ENCODE assay signal across 22 cellular contexts in the genomic region with DNA sequence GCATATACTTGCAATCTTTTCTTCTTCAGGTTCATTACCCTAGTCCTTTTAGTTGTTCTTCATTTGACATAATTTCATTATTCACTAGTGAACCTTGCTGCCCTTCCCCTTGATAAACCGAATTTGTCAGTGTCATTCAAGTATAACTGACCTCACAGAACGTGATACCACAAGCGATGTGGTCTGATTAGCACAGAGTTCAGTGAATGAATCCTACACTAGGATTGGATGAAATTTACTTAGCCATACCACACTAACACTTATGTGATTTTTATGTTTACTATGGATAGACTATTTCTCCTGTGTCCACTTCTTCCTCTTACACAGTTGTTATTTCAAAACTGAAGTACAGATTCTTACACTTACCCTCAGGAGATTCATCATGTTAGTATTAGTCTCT. TPM values are rescaled to one million over a fixed set of nuclear protein-coding genes. Genes with fewer than 3 reads are reported as not detected.
A peak's percentile ranks its signal among the peaks of the same experiment; 100 is the strongest.
DNase-seq lines count a peak whose midpoint lies in the region; ATAC-seq, FAIRE-seq and TF ChIP-seq lines count a peak whose summit lies in the region.
"Had no signal": no experiment of that assay in that cellular context is flagged by ENCODE, and none has a peak within 500 bp of the region (broad histone marks: within the 10 kb centered on the region; RNA-seq: fewer than 3 reads in every experiment).

No MANE protein-coding gene starts in this region.

- no peak for TF ChIP-seq POLR2A in GM12878 (IDR thresholded peaks at IDR 0.05; ENCODE audit: low read depth, low read length)

- H3K4me2 ChIP-seq in BLaER1 treated with 17β-estradiol and CSF1 and Interleukin-3, amounts not matched to agents 10 nM and 100 nM, result peak overlapping the region; percentile 9 to 68 (median 37); a peak in 17 of 22 replicates
- H3K4me2 ChIP-seq in OCI-LY7 (ENCODE audit: low read length), result peak overlapping the region; percentile 27; the same call in 1 of the 2 replicates
- peak overlapping the region; percentile 88 for H3K4me2 ChIP-seq in GM12878 (ENCODE audit: control insufficient read depth, insufficient read depth)
- H3K4me2 ChIP-seq in GM23248 (ENCODE audit: unreplicated experiment), result no peak overlapping the region

- POLR2A ChIA-PET in OCI-LY7 (lab: Charles Lee), result interaction anchor here (1.0 to 6.2 kb wide), 5 partner anchors 7 to 86 kb away, joined by 3 to 45 read pairs (median 4); no protein-coding TSS in a partner anchor
- POLR2A ChIA-PET in GM12878 (lab: Charles Lee), result interaction anchor here (1.1 to 12.7 kb wide), 5 partner anchors 10 to 173 kb away, joined by 3 to 165 read pairs (median 50); no protein-coding TSS in a partner anchor

- no peaks in the 10 kb centered on the region for H3K27me3 Mint-ChIP-seq in T-helper 1 cell treated with Interleukin-12 subunit alpha and Interleukin-12 subunit beta and Interleukin-4 antibody, amounts not matched to agents 30 μg/mL and 1 μg/mL, for 36 hours (ENCODE audit: low read depth)
- H3K27me3 Mint-ChIP-seq in endothelial cell (ENCODE audit: unreplicated experiment), result peaks cover 6% of the 10 kb centered on the region

- no peak for TF ChIP-seq CTCF in OCI-LY7 (conservative IDR thresholded peaks at IDR 0.05; ENCODE audit: low read length)
- no peak for TF ChIP-seq CTCF in GM12878 (IDR thresholded peaks at IDR 0.05 in 2 of 3, conservative IDR thresholded peaks at IDR 0.05 in 1 of 3; ENCODE audit: control insufficient read depth in 2 of 3, extremely low read depth in 1 of 3, insufficient read depth in 1 of 3, low read depth in 3 of 3, low read length in 3 of 3)
- no peak for TF ChIP-seq CTCF in endothelial cell (IDR thresholded peaks at IDR 0.05; ENCODE audit: unreplicated experiment)

- SMC1A ChIA-PET in GM12878 (lab: Charles Lee; ENCODE audit: uncharacterized antibody, unreplicated experiment), result interaction anchor here (1.2 to 33.7 kb wide), 9 partner anchors 14 to 254 kb away, joined by 3 to 882 read pairs (median 9); partner anchors contain the start of genes CD86 and ILDR1

- peaks cover 0 to 99% (median 0%) of the 10 kb centered on the region in 11 experiments; a peak in 6 of 22 replicates for H4K20me1 ChIP-seq in BLaER1 treated with 17β-estradiol and CSF1 and Interleukin-3, amounts not matched to agents 10 nM and 100 nM
- no peaks in the 10 kb centered on the region for H4K20me1 ChIP-seq in OCI-LY7 (ENCODE audit: insufficient read depth, low read length)
- no peaks in the 10 kb centered on the region for H4K20me1 ChIP-seq in GM12878 (ENCODE audit: control insufficient read depth, insufficient read depth)
- no peaks in the 10 kb centered on the region for H4K20me1 ChIP-seq in GM23248 (ENCODE audit: insufficient read depth)

- H3K9me2 ChIP-seq in OCI-LY7 (ENCODE audit: insufficient read depth, low read length) (no peaks in the 10 kb centered on the region), GM23248 (ENCODE audit: insufficient read depth) (no peaks in the 10 kb centered on the region)

- intact Hi-C loops in OCI-LY7 (cut with micrococcal nuclease; ENCODE audit: unreplicated experiment) (no loop called here), GM12878 (cut with micrococcal nuclease; ENCODE audit: unreplicated experiment) (no loop called here)

- peaks cover 9% of the 10 kb centered on the region for H3K36me3 Mint-ChIP-seq in T-helper 1 cell treated with Interleukin-12 subunit alpha and Interleukin-12 subunit beta and Interleukin-4 antibody, amounts not matched to agents 30 μg/mL and 1 μg/mL, for 36 hours (ENCODE audit: low read depth)
- H3K36me3 Mint-ChIP-seq in endothelial cell (ENCODE audit: low read depth, unreplicated experiment), result no peaks in the 10 kb centered on the region

- ATAC-seq in GM12878, result peak; percentile 31
- ATAC-seq: Panc1 had no signal

- no peak overlapping the region for H3K4me3 ChIP-seq in BLaER1 treated with 17β-estradiol and CSF1 and Interleukin-3, amounts not matched to agents 10 nM and 100 nM
- H3K4me3 ChIP-seq in OCI-LY7 (ENCODE audit: low read depth, low read length, poor library complexity, severe bottlenecking) (no peak overlapping the region), GM12878 (peak overlapping the region; percentile 86; the same call in 1 of the 2 replicates), GM23248 (no peak overlapping the region)
- H3K4me3 ChIP-seq: SJCRH30 had no signal

- no peak for FAIRE-seq in GM12878 (lab: Jason Lieb, UNC)

- TF ChIP-seq RAD21 in GM12878 (IDR thresholded peaks at IDR 0.05; ENCODE audit: insufficient read depth, low read depth, low read length), result no peak

- no peak overlapping the region for H3K4me3 Mint-ChIP-seq in T-helper 1 cell treated with Interleukin-12 subunit alpha and Interleukin-12 subunit beta and Interleukin-4 antibody, amounts not matched to agents 30 μg/mL and 1 μg/mL, for 36 hours
- H3K4me3 Mint-ChIP-seq in endothelial cell (ENCODE audit: unreplicated experiment), result no peak overlapping the region
- H3K4me3 Mint-ChIP-seq: CD4-positive, alpha-beta T cell had no signal

- H3K79me2 ChIP-seq in OCI-LY7 (ENCODE audit: insufficient read depth, low read depth, low read length) (peaks cover 34% of the 10 kb centered on the region; the same call in 1 of the 2 replicates), GM12878 (ENCODE audit: control insufficient read depth, insufficient read depth, low read length) (peaks cover 74% of the 10 kb centered on the region), GM23248 (ENCODE audit: insufficient read depth) (no peaks in the 10 kb centered on the region)

- RAD21 ChIA-PET in GM12878 (lab: Charles Lee; ENCODE audit: unreplicated experiment), result interaction anchor here (1.5 to 16.0 kb wide), 9 partner anchors 16 to 171 kb away, joined by 6 to 426 read pairs (median 71); partner anchors contain the start of gene ILDR1

- H3K27ac Mint-ChIP-seq in T-helper 1 cell treated with Interleukin-12 subunit alpha and Interleukin-12 subunit beta and Interleukin-4 antibody, amounts not matched to agents 30 μg/mL and 1 μg/mL, for 36 hours, result peak overlapping the region; percentile 71
- H3K27ac Mint-ChIP-seq in endothelial cell (ENCODE audit: unreplicated experiment), result no peak overlapping the region
- H3K27ac Mint-ChIP-seq: CD4-positive, alpha-beta T cell had no signal

- in situ Hi-C loops in GM12878 (cut with MboI), result no loop called here
- in situ Hi-C loops in GM23248 (cut with MboI), result no loop called here

- H3K9me3 Mint-ChIP-seq in T-helper 1 cell treated with Interleukin-12 subunit alpha and Interleukin-12 subunit beta and Interleukin-4 antibody, amounts not matched to agents 30 μg/mL and 1 μg/mL, for 36 hours, result no peaks in the 10 kb centered on the region
- H3K9me3 Mint-ChIP-seq in endothelial cell (ENCODE audit: unreplicated experiment), result no peaks in the 10 kb centered on the region
- H3K9me3 Mint-ChIP-seq: CD4-positive, alpha-beta T cell had no signal

- H3K4me1 Mint-ChIP-seq in T-helper 1 cell treated with Interleukin-12 subunit alpha and Interleukin-12 subunit beta and Interleukin-4 antibody, amounts not matched to agents 30 μg/mL and 1 μg/mL, for 36 hours (ENCODE audit: low read depth), result peaks cover 72% of the 10 kb centered on the region
- peaks cover 2% of the 10 kb centered on the region for H3K4me1 Mint-ChIP-seq in endothelial cell (ENCODE audit: unreplicated experiment)

- no peaks in the 10 kb centered on the region for H3K9me3 ChIP-seq in BLaER1 treated with 17β-estradiol and CSF1 and Interleukin-3, amounts not matched to agents 10 nM and 100 nM (replicated peaks in 1 of 11)
- H3K9me3 ChIP-seq in OCI-LY7 (ENCODE audit: low read length) (no peaks in the 10 kb centered on the region), GM12878 (replicated peaks; ENCODE audit: control insufficient read depth, insufficient read depth, low read length) (no peaks in the 10 kb centered on the region), GM23248 (ENCODE audit: low read depth) (no peaks in the 10 kb centered on the region)
- H3K9me3 ChIP-seq: Caco-2, SJCRH30 had no signal

- H3K27me3 ChIP-seq in BLaER1 treated with 17β-estradiol and CSF1 and Interleukin-3, amounts not matched to agents 10 nM and 100 nM, result no peaks in the 10 kb centered on the region
- H3K27me3 ChIP-seq in GM12878 (replicated peaks in 1 of 2; ENCODE audit: control insufficient read depth in 2 of 2, insufficient read depth in 2 of 2, low read length in 1 of 2), result no peaks in the 10 kb centered on the region
- no peaks in the 10 kb centered on the region for H3K27me3 ChIP-seq in GM23248 (replicated peaks; ENCODE audit: insufficient read depth)
- H3K27me3 ChIP-seq: SJCRH30 had no signal

- WGBS in GM12878 (ENCODE audit: insufficient coverage, insufficient replicate concordance, low lambda C conversion rate, missing lambda C conversion rate), result 1% methylated on average over 3 of the region's 3 CpGs
- 25 to 33% methylated on average over 3 of the region's 3 CpGs for WGBS in GM23248 (ENCODE audit: low coverage in 1 of 2, low lambda C conversion rate in 2 of 2, missing lambda C conversion rate in 2 of 2), 2 experiments

- no peak for TF ChIP-seq EP300 in GM12878 (IDR thresholded peaks at IDR 0.05; ENCODE audit: borderline replicate concordance in 1 of 2, control insufficient read depth in 1 of 2, low read depth in 2 of 2, low read length in 2 of 2)

- H2AFZ ChIP-seq in OCI-LY7 (ENCODE audit: low read length) (no peak overlapping the region), GM12878 (ENCODE audit: control insufficient read depth, low read depth, low read length) (no peak overlapping the region), GM23248 (no peak overlapping the region)

- no TSS peak for BruUV-seq in OCI-LY7 (replicated peaks; lab: Mats Ljungman, UMichigan)
- no TSS peak for BruUV-seq in GM12878 (replicated peaks; lab: Mats Ljungman, UMichigan)

- DNase-seq in T-helper 1 cell (no peak), OCI-LY7 (ENCODE audit: low spot score) (no peak), GM12878 (ENCODE audit: low read depth, low spot score) (no peak), A172 (ENCODE audit: low spot score) (no peak), endothelial cell (ENCODE audit: low spot score) (no peak), GM23248 (no peak)
- DNase-seq: Caco-2; CD4-positive, alpha-beta T cell; HCEC 1CT; NCI-H1436; NCI-H1930; NCI-H345; NCI-H524 treated with DMSO at 0.1 percent for 48 hours; SJCRH30 had no signal

- H3K4me1 ChIP-seq in BLaER1 treated with 17β-estradiol and CSF1 and Interleukin-3, amounts not matched to agents 10 nM and 100 nM, result peaks cover 24 to 99% (median 30%) of the 10 kb centered on the region in 10 experiments
- H3K4me1 ChIP-seq in OCI-LY7 (ENCODE audit: insufficient read depth, low read length, poor library complexity, severe bottlenecking) (peaks cover 69% of the 10 kb centered on the region), GM12878 (ENCODE audit: control insufficient read depth, insufficient read depth, low read length) (peaks cover 60% of the 10 kb centered on the region), GM23248 (ENCODE audit: insufficient read depth) (no peaks in the 10 kb centered on the region)
- H3K4me1 ChIP-seq: Caco-2, SJCRH30 had no signal

- no peak overlapping the region for H3K27ac ChIP-seq in BLaER1 treated with 17β-estradiol and CSF1 and Interleukin-3, amounts not matched to agents 10 nM and 100 nM
- H3K27ac ChIP-seq in OCI-LY7 (ENCODE audit: low read depth, low read length, poor library complexity, severe bottlenecking), result no peak overlapping the region
- peak overlapping the region; percentile 97 for H3K27ac ChIP-seq in GM12878 (ENCODE audit: control insufficient read depth, insufficient read depth)
- H3K27ac ChIP-seq in GM23248, result no peak overlapping the region
- H3K27ac ChIP-seq: 22Rv1, HL-60, SJCRH30 had no signal

- no peak overlapping the region for H3K9ac ChIP-seq in BLaER1 treated with 17β-estradiol and CSF1 and Interleukin-3, amounts not matched to agents 10 nM and 100 nM
- H3K9ac ChIP-seq in GM12878 (ENCODE audit: control insufficient read depth, insufficient read depth, low read length) (no peak overlapping the region), GM23248 (no peak overlapping the region)

- no peaks in the 10 kb centered on the region for H3F3A ChIP-seq in GM23248 (ENCODE audit: insufficient read depth)

- CTCF ChIA-PET in OCI-LY7 (lab: Charles Lee; ENCODE audit: unreplicated experiment), result interaction anchor here (1.4 kb wide), 1 partner anchor 10 kb away, joined by 5 read pairs; no protein-coding TSS in a partner anchor
- CTCF ChIA-PET in GM12878 (lab: Yijun Ruan, JAX), result interaction anchor here (1.0 to 9.7 kb wide), 7 partner anchors 11 to 240 kb away, joined by 3 to 114 read pairs (median 9); no protein-coding TSS in a partner anchor

- peaks cover 0 to 92% (median 0%) of the 10 kb centered on the region in 11 experiments; a peak in 6 of 22 replicates for H3K36me3 ChIP-seq in BLaER1 treated with 17β-estradiol and CSF1 and Interleukin-3, amounts not matched to agents 10 nM and 100 nM
- H3K36me3 ChIP-seq in OCI-LY7 (ENCODE audit: insufficient read depth, low read length) (peaks cover 16% of the 10 kb centered on the region), GM12878 (ENCODE audit: control insufficient read depth in 2 of 2, insufficient read depth in 2 of 2, low read length in 1 of 2) (peaks cover 0 to 2% of the 10 kb centered on the region in 2 experiments; a peak in 1 of 4 replicates), GM23248 (ENCODE audit: low read depth) (no peaks in the 10 kb centered on the region)
- H3K36me3 ChIP-seq: SJCRH30 had no signal

RNA-seq across cellular contexts. Expression of gene CD86, which starts 27.2 kb away (rescaled TPM):
- total RNA-seq in OCI-LY7 (2014; rRNA removed; shearing (Covaris generic)), result 10.8 and 13.5 TPM in 2 replicates
- 18.9 and 22.2 TPM in 2 replicates for total RNA-seq in OCI-LY7 (2022)
- total RNA-seq in GM12878 (2013; cell fraction: nucleolus; rRNA removed), result 126 and 130 TPM in 2 replicates
- total RNA-seq in GM12878 (2014; rRNA removed), result 40.9 and 50.5 TPM in 2 replicates
- 57.6 and 58.8 TPM in 2 replicates for total RNA-seq in GM12878 (2014; rRNA removed; fragmentation: Illumina TruSeq; extraction: Trizol)
- 41.9 and 49.8 TPM in 2 replicates for total RNA-seq in GM12878 (2021)
- polyA plus RNA-seq in GM12878 (2011; ENCODE audit: low read depth), result 18.9 TPM
- 100 and 126 TPM in 2 replicates for polyA plus RNA-seq in GM12878 (2011; rRNA removed)
- polyA plus RNA-seq in GM12878 (2011; cell fraction: cytosol; rRNA removed), result 49.2 and 59.8 TPM in 2 replicates
- polyA plus RNA-seq in GM12878 (2011; cell fraction: nucleus; rRNA removed), result 32.9 and 37.0 TPM in 2 replicates
- polyA plus RNA-seq in GM12878 (2012), result 18.5 and 26.0 TPM in 2 replicates
- polyA plus RNA-seq in GM12878 (2014; fragmentation: Illumina TruSeq; extraction: Trizol), result 75.1 and 112 TPM in 2 replicates
- 10 to 100 TPM; 68.0 to 79.5 TPM for polyA plus RNA-seq in GM12878 (2014; fragmentation: Nextera tagmentation; extraction: Ambion mirVana)
- polyA plus RNA-seq in GM12878 (2014; rRNA removed), result 40.6 and 50.0 TPM in 2 replicates
- 10 to 100 TPM; 48.5 to 53.5 TPM for polyA plus RNA-seq in GM12878 (2016; fragmentation: Nextera tagmentation; extraction: Ambion mirVana)
- 63.2 and 76.4 TPM in 2 replicates for polyA minus RNA-seq in GM12878 (2011; rRNA and poly(A)+ RNA removed)
- 14.0 and 20.2 TPM in 2 replicates for polyA minus RNA-seq in GM12878 (2011; cell fraction: cytosol; rRNA and poly(A)+ RNA removed)
- 45.3 and 52.9 TPM in 2 replicates for polyA minus RNA-seq in GM12878 (2011; cell fraction: nucleus; rRNA and poly(A)+ RNA removed)
- not detected in 2 replicates for total RNA-seq in A172 (2014; rRNA removed; shearing (Covaris generic))
- total RNA-seq in endothelial cell (ENCODE audit: unreplicated experiment), result not detected
- not detected in 2 replicates for total RNA-seq in GM23248 (2014; rRNA removed; shearing (Covaris generic))
- polyA plus RNA-seq in GM23248 (2016; fragmentation: Nextera tagmentation; extraction: Ambion mirVana), result not detected in 2 replicates
- total RNA-seq: Caco-2, HT1080, M059J, SJCRH30 had no signal
- polyA plus RNA-seq: AG04450 had no signal

Comparison
In these comparisons a context has a peak if more than half of its experiments do, and no peak if none do; other contexts are left out.
1. RNA of gene CD86, which starts 27.2 kb away (total RNA-seq): 40.9 to 130 TPM in GM12878 and 10.8 to 22.2 TPM in OCI-LY7; not detected in A172, not detected in endothelial cell (single experiment) and not detected in GM23248; every median in the first group is over 10 times any median in the second.